ENCODE assay signal across 22 cellular contexts in the genomic region with DNA sequence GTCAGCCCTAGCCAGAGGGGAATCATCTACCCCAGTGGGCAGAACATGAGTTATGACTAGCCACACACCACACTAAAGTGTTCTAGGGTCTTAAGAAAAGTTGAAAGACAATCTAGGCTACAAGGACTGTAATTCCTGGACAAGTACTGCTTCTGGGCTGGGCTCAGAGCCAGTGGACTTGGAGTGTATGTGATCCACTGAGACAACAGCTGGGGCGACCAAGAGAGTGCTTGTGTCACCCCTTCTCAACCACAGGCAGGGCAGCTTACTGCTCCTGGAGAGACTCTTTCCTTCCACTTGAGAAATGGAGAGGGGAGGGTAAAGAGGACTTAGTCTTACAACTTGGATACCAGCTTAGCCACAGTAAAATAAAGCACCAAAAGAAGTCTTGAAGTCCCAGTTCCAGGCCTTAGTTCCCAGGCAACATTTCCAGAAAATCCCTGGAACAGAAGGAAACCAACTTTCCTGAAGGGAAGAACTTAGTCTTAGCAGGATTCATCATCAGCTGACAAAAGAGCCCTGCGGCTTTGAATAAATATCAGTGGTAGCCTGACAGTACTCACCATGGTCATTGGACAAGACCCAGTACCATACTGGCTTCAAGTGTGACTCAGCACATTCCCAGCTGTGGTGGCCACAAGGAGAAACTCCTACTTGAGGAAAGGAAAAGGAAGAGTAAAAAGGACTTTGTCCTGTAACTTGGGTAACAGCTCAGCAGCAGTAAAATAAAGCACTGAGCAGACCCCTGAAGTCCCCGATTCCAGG.
DNase-seq lines count a peak whose midpoint lies in the region; ATAC-seq, FAIRE-seq and TF ChIP-seq lines count a peak whose summit lies in the region.
"Had no signal": no experiment of that assay in that cellular context is flagged by ENCODE, and none has a peak within 500 bp of the region (broad histone marks: within the 10 kb centered on the region; RNA-seq: fewer than 3 reads in every experiment).

No MANE protein-coding gene starts in this region.

- H3K9ac ChIP-seq in K562 (ENCODE audit: insufficient read depth in 1 of 2, low read depth in 2 of 2, low read length in 2 of 2) = no peak overlapping the region

- peak overlapping the region; percentile 49 for H2AFZ ChIP-seq in K562 (ENCODE audit: low read depth, low read length)

- ATAC-seq in K562 (no peak), left lung (peak; percentile 96), foreskin keratinocyte (no peak)
- ATAC-seq: effector memory CD8-positive, alpha-beta T cell; right cardiac atrium; SK-N-SH treated with all-trans-retinoic acid at 6 μM for 48 hours had no signal

- H4K20me1 ChIP-seq in K562 (replicated peaks; ENCODE audit: control insufficient read depth, insufficient read depth, low read length) = no peaks in the 10 kb centered on the region

- no TSS peak for BruUV-seq in K562 (replicated peaks; lab: Mats Ljungman, UMichigan)

- H3K4me2 ChIP-seq in K562 (ENCODE audit: insufficient read depth, low read length) = no peak overlapping the region

- TF ChIP-seq POLR2A in K562 (conservative IDR thresholded peaks at IDR 0.05) = no peak

- no peaks in the 10 kb centered on the region for H3K9me3 ChIP-seq in K562 (replicated peaks; ENCODE audit: control insufficient read depth, insufficient read depth, low read depth, low read length)
- peaks cover 0 to 6% of the 10 kb centered on the region in 2 donors for H3K9me3 ChIP-seq in left lung

- H3K9me1 ChIP-seq in K562 (ENCODE audit: control insufficient read depth, insufficient read depth, low read length) = no peaks in the 10 kb centered on the region

- H3K4me3 ChIP-seq in K562 (no peak overlapping the region), left lung (no peak overlapping the region)
- H3K4me3 ChIP-seq: transverse colon had no signal

- no peak overlapping the region for H3K4me3 Mint-ChIP-seq in CD14-positive monocyte
- H3K4me3 Mint-ChIP-seq: CD8-positive, alpha-beta memory T cell; effector memory CD8-positive, alpha-beta T cell; IgD-negative memory B cell; stimulated activated naive CD8-positive, alpha-beta T cell treated with anti-CD3 and anti-CD28 coated beads, Interleukin-15, Interleukin-2, amounts not matched to agents 100 ng/mL and 50 ng/mL, for 24 hours had no signal

- in situ Hi-C loops in Caki2 (cut with HindIII; ENCODE audit: low pct_unique_long_range_greater_than_20kb, low sequenced_read_pairs) = no loop called here
- in situ Hi-C loops in K562 (cut with MboI) = no loop called here

- TF ChIP-seq RAD21 in K562 (CRISPR knock-in tag; conservative IDR thresholded peaks at IDR 0.05 in 1 of 2, IDR thresholded peaks at IDR 0.05 in 1 of 2) = no peak

- no peaks in the 10 kb centered on the region for H3K79me2 ChIP-seq in K562 (ENCODE audit: control insufficient read depth, insufficient read depth, low read length)

- H3K36me3 Mint-ChIP-seq in CD14-positive monocyte = no peaks in the 10 kb centered on the region
- H3K36me3 Mint-ChIP-seq: CD8-positive, alpha-beta memory T cell; IgD-negative memory B cell had no signal

- H3K4me1 Mint-ChIP-seq in CD14-positive monocyte = no peaks in the 10 kb centered on the region
- H3K4me1 Mint-ChIP-seq: CD8-positive, alpha-beta memory T cell; IgD-negative memory B cell had no signal

- intact Hi-C loops in K562 (cut with micrococcal nuclease) = no loop called here
- intact Hi-C loops in left lung (cut with DNase I) = no loop called here
- intact Hi-C loops in CD14-positive monocyte (cut with micrococcal nuclease) = no loop called here

- no peak for TF ChIP-seq EP300 in K562 (IDR thresholded peaks at IDR 0.05; ENCODE audit: low read length)

- H3K9me3 Mint-ChIP-seq in CD14-positive monocyte = peaks cover 0 to 11% (median 7%) of the 10 kb centered on the region in 7 donors

- H3K4me1 ChIP-seq in K562 (replicated peaks in 1 of 2; ENCODE audit: control insufficient read depth in 2 of 2, insufficient read depth in 2 of 2, low read length in 2 of 2) (no peaks in the 10 kb centered on the region; a peak in 1 of 5 replicates), left lung (no peaks in the 10 kb centered on the region), foreskin keratinocyte (no peaks in the 10 kb centered on the region)
- H3K4me1 ChIP-seq: transverse colon had no signal

- no peak overlapping the region for H3K27ac Mint-ChIP-seq in CD14-positive monocyte
- H3K27ac Mint-ChIP-seq: CD8-positive, alpha-beta memory T cell; effector memory CD8-positive, alpha-beta T cell; stimulated activated naive CD8-positive, alpha-beta T cell treated with anti-CD3 and anti-CD28 coated beads, Interleukin-15, Interleukin-2, amounts not matched to agents 100 ng/mL and 50 ng/mL, for 24 hours had no signal

- H3K27me3 Mint-ChIP-seq in CD14-positive monocyte (ENCODE audit: low read depth in 3 of 3) = peaks cover 0 to 3% (median 0%) of the 10 kb centered on the region in 3 donors
- H3K27me3 Mint-ChIP-seq: CD8-positive, alpha-beta memory T cell; effector memory CD8-positive, alpha-beta T cell; IgD-negative memory B cell; stimulated activated naive CD8-positive, alpha-beta T cell treated with anti-CD3 and anti-CD28 coated beads, Interleukin-15, Interleukin-2, amounts not matched to agents 100 ng/mL and 50 ng/mL, for 24 hours had no signal

- CTCF ChIA-PET in K562 (lab: Yijun Ruan, JAX; ENCODE audit: low intra/inter-chr PET ratio) = no interaction called here

- POLR2A ChIA-PET in K562 (lab: Yijun Ruan, JAX) = no interaction called here

- H3K27me3 ChIP-seq in K562 (ENCODE audit: control insufficient read depth in 2 of 2, insufficient read depth in 2 of 2, low read length in 2 of 2) (no peaks in the 10 kb centered on the region), left lung (no peaks in the 10 kb centered on the region), foreskin keratinocyte (no peaks in the 10 kb centered on the region)
- H3K27me3 ChIP-seq: transverse colon had no signal

- FAIRE-seq in K562 (lab: Jason Lieb, UNC) = peak; percentile 64
- FAIRE-seq: GM18507, TTC549 had no signal

- WGBS in K562 (ENCODE audit: insufficient coverage, low coverage, missing lambda C conversion rate) = 10% methylated on average over 3 of the region's 3 CpGs

- H3K27ac ChIP-seq in K562 (ENCODE audit: extremely low read depth, low read depth, low read length) (no peak overlapping the region), left lung (peak overlapping the region in 1 of 2 donors; percentile 9), foreskin keratinocyte (no peak overlapping the region)
- H3K27ac ChIP-seq: transverse colon had no signal

- DNase-seq in Caki2 (ENCODE audit: low read depth) (peak; percentile 31), NCI-H524 (lab: John Stamatoyannopoulos, UW) (peak; percentile 88 to 95), K562 (ENCODE audit: extremely low read depth in 1 of 4, low spot score in 3 of 4) (peak in 1 of 4 experiments; percentile 17), left lung (peak in 1 of 2 donors; percentile 85), NCI-H187 (lab: John Stamatoyannopoulos, UW) (no peak), SIG-M5 (lab: John Stamatoyannopoulos, UW) (no peak), CD14-positive monocyte (ENCODE audit: low spot score) (no peak), foreskin keratinocyte (no peak)
- DNase-seq: activated CD4-positive, alpha-beta T cell treated with anti-CD3 and anti-CD28 coated beads for 4 hours; activated effector memory CD4-positive, alpha-beta T cell treated with Interleukin-2 at 50 U/mL for 16 hours; amniotic stem cell; CD8-positive, alpha-beta memory T cell; effector memory CD8-positive, alpha-beta T cell; NCI-H2107; nucleus accumbens; transverse colon had no signal

- TF ChIP-seq CTCF in K562 (IDR thresholded peaks at IDR 0.05 in 2 of 3, conservative IDR thresholded peaks at IDR 0.05 in 1 of 3; ENCODE audit: insufficient read depth in 2 of 3, low read depth in 1 of 3, low read length in 3 of 3) (no peak), left lung (IDR thresholded peaks at IDR 0.05) (no peak), CD14-positive monocyte (IDR thresholded peaks at IDR 0.05) (no peak), foreskin keratinocyte (conservative IDR thresholded peaks at IDR 0.05) (no peak)

- H3K36me3 ChIP-seq in K562 (ENCODE audit: control insufficient read depth, insufficient read depth, low read length) (no peaks in the 10 kb centered on the region), left lung (no peaks in the 10 kb centered on the region)
- H3K36me3 ChIP-seq: transverse colon had no signal

TF ChIP-seq in K562, 482 proteins besides CTCF, POLR2A, EP300 and RAD21 (continues in another document):
- TF ChIP-seq PYGO2 (tag; IDR thresholded peaks at IDR 0.05) (no peak), ZNF589 (CRISPR knock-in tag; IDR thresholded peaks at IDR 0.05; ENCODE audit: low read depth) (no peak), BHLHE40 (IDR thresholded peaks at IDR 0.05; ENCODE audit: low read length) (no peak), C11orf30 (IDR thresholded peaks at IDR 0.05; ENCODE audit: low read depth) (peak; percentile 58; the same call in 1 of the 2 replicates), NFE2 (IDR thresholded peaks at IDR 0.05; ENCODE audit: low read depth) (peak; percentile 73), ZNF444 (CRISPR knock-in tag; IDR thresholded peaks at IDR 0.05) (no peak), HDAC6 (IDR thresholded peaks at IDR 0.05; ENCODE audit: low read depth, low read length) (no peak), BACH1 (tag; IDR thresholded peaks at IDR 0.05) (peak; percentile 59; the same call in 1 of the 2 replicates), MAFF (IDR thresholded peaks at IDR 0.05; ENCODE audit: low read length) (peak; percentile 61; the same call in 1 of the 2 replicates), NRF1 (conservative IDR thresholded peaks at IDR 0.05 in 1 of 2, IDR thresholded peaks at IDR 0.05 in 1 of 2) (no peak)
- TF ChIP-seq, protein P1, sequence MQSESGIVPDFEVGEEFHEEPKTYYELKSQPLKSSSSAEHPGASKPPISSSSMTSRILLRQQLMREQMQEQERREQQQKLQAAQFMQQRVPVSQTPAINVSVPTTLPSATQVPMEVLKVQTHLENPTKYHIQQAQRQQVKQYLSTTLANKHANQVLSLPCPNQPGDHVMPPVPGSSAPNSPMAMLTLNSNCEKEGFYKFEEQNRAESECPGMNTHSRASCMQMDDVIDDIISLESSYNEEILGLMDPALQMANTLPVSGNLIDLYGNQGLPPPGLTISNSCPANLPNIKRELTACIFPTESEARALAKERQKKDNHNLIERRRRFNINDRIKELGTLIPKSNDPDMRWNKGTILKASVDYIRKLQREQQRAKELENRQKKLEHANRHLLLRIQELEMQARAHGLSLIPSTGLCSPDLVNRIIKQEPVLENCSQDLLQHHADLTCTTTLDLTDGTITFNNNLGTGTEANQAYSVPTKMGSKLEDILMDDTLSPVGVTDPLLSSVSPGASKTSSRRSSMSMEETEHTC (IDR thresholded peaks at IDR 0.05) = no peak

Comparison
In these comparisons a context has a peak if more than half of its experiments do, and no peak if none do; other contexts are left out.
1. DNase-seq: peak in Caki2 (single experiment) and NCI-H524 (2 of 2); none in NCI-H187 (0 of 2), SIG-M5 (single experiment), CD14-positive monocyte (single experiment) and foreskin keratinocyte (0 of 2).